In genomic region chr19:55088543-55089265, GRCh38 we compare ENCODE assay signal across 8 cellular contexts. TPM values are rescaled to one million over a fixed set of nuclear protein-coding genes. Genes with fewer than 3 reads are reported as not detected.
DNase-seq lines count a peak whose midpoint lies in the region; ATAC-seq and TF ChIP-seq lines count a peak whose summit lies in the region.

No MANE protein-coding gene starts in this region.

- TF ChIP-seq CTCF in GM12872 (IDR thresholded peaks at IDR 0.05; ENCODE audit: insufficient read depth, low read depth, low read length): peak; percentile 71

- no peaks in the 10 kb centered on the region for H3K9me3 Mint-ChIP-seq in effector memory CD8-positive, alpha-beta T cell

- peaks cover 7% of the 10 kb centered on the region for H3K36me3 Mint-ChIP-seq in effector memory CD8-positive, alpha-beta T cell (ENCODE audit: insufficient read depth)

- H3K27ac Mint-ChIP-seq in effector memory CD8-positive, alpha-beta T cell: peak overlapping the region in 1 of 2 donors; percentile 76

- peak; percentile 95 for DNase-seq in 8988T
- DNase-seq in NCI-H345 treated with DMSO at 0.1 percent for 48 hours (lab: John Stamatoyannopoulos, UW; ENCODE audit: unreplicated experiment): peak; percentile 5
- peak; percentile 93 for DNase-seq in activated CD8-positive, alpha-beta memory T cell treated with anti-CD3 and anti-CD28 coated beads for 24 hours
- peak; percentile 76 to 82 (median 80) for DNase-seq in effector memory CD8-positive, alpha-beta T cell
- DNase-seq in mucosa of gallbladder (ENCODE audit: low spot score): peak; percentile 64
- DNase-seq in stimulated activated CD8-positive, alpha-beta memory T cell treated with anti-CD3 and anti-CD28 coated beads, Interleukin-4, amount 100 ng/mL, for 4 hours (ENCODE audit: low read depth in 2 of 2, low spot score in 1 of 2): peak; percentile 39 to 85

- H3K4me1 Mint-ChIP-seq in effector memory CD8-positive, alpha-beta T cell (ENCODE audit: low read depth in 2 of 2): peaks cover 16 to 19% of the 10 kb centered on the region in 2 donors

- peak overlapping the region; percentile 21 to 72 for H3K4me3 Mint-ChIP-seq in effector memory CD8-positive, alpha-beta T cell

- peak; percentile 64 for ATAC-seq in effector memory CD8-positive, alpha-beta T cell (replicated peaks)
- no peak for ATAC-seq in GM18868 (IDR thresholded peaks at IDR 0.05; ENCODE audit: unreplicated experiment)

- peaks cover 16 to 48% of the 10 kb centered on the region in 2 donors for H3K27me3 Mint-ChIP-seq in effector memory CD8-positive, alpha-beta T cell

RNA-seq across cellular contexts. Expression of gene EPS8L1, which starts 13.0 kb away (rescaled TPM):
- total RNA-seq in mucosa of gallbladder: 127 TPM

RNA-seq across cellular contexts. Expression of gene RDH13, which starts 25.8 kb away (rescaled TPM):
- total RNA-seq in mucosa of gallbladder: 63.0 TPM

RNA-seq across cellular contexts. Expression of gene PPP1R12C, which starts 28.7 kb away (rescaled TPM):
- 189 TPM for total RNA-seq in mucosa of gallbladder

RNA-seq across cellular contexts. Expression of gene GP6, which starts 50.6 kb away (rescaled TPM):
- total RNA-seq in mucosa of gallbladder: 0.72 TPM

Comparison
In these comparisons a context has a peak if more than half of its experiments do, and no peak if none do; other contexts are left out.
1. DNase-seq: peak in every context shown above with its lines; median percentile 95 in 8988T; 93 in activated CD8-positive, alpha-beta memory T cell treated with anti-CD3 and anti-CD28 coated beads for 24 hours; 80 in effector memory CD8-positive, alpha-beta T cell; 64 in mucosa of gallbladder; 62 in stimulated activated CD8-positive, alpha-beta memory T cell treated with anti-CD3 and anti-CD28 coated beads, Interleukin-4, amount 100 ng/mL, for 4 hours; 5 in NCI-H345 treated with DMSO at 0.1 percent for 48 hours.